9 cellular contexts compared by ENCODE assay signal in genomic region chr1:154325583-154326545, GRCh38. TPM values are rescaled to one million over a fixed set of nuclear protein-coding genes. Genes with fewer than 3 reads are reported as not detected.
DNase-seq lines count a peak whose midpoint lies in the region; ATAC-seq, FAIRE-seq and TF ChIP-seq lines count a peak whose summit lies in the region.
"Had no signal": no experiment of that assay in that cellular context is flagged by ENCODE, and none has a peak within 500 bp of the region (broad histone marks: within the 10 kb centered on the region; RNA-seq: fewer than 3 reads in every experiment).

No MANE protein-coding gene starts in this region.

- no peaks in the 10 kb centered on the region for H4K20me1 ChIP-seq in endothelial cell of umbilical vein (replicated peaks; ENCODE audit: control insufficient read depth, extremely low read depth, insufficient read depth, low read length)

- H3K4me3 Mint-ChIP-seq in activated CD4-positive, alpha-beta T cell treated with anti-CD3 and anti-CD28 coated beads, Interleukin-2, amount 10 ng/mL, durations not matched to agents 24 days and 14 days, result peak overlapping the region; percentile 98
- H3K4me3 Mint-ChIP-seq in WTC11 (peak overlapping the region; percentile 93), memory B cell (peak overlapping the region; percentile 90)
- H3K4me3 Mint-ChIP-seq in stimulated activated naive CD8-positive, alpha-beta T cell treated with anti-CD3 and anti-CD28 coated beads, Interleukin-15, Interleukin-2, amounts not matched to agents 100 ng/mL and 50 ng/mL, for 24 hours, result peak overlapping the region; percentile 95

- H3K79me2 ChIP-seq in endothelial cell of umbilical vein (ENCODE audit: control insufficient read depth, insufficient read depth, low read length), result peaks cover 7% of the 10 kb centered on the region

- ATAC-seq in WTC11, result peak; percentile 46
- ATAC-seq in memory B cell (ENCODE audit: low read depth), result peak; percentile 7
- no peak for ATAC-seq in GM21528 (IDR thresholded peaks at IDR 0.05; ENCODE audit: low FRiP score, unreplicated experiment)

- H3K27me3 Mint-ChIP-seq in activated CD4-positive, alpha-beta T cell treated with anti-CD3 and anti-CD28 coated beads, Interleukin-2, amount 10 ng/mL, durations not matched to agents 24 days and 14 days, result peaks cover 21% of the 10 kb centered on the region
- peaks cover 4% of the 10 kb centered on the region for H3K27me3 Mint-ChIP-seq in WTC11 (ENCODE audit: low read depth)
- peaks cover 6% of the 10 kb centered on the region for H3K27me3 Mint-ChIP-seq in memory B cell
- no peaks in the 10 kb centered on the region for H3K27me3 Mint-ChIP-seq in stimulated activated naive CD8-positive, alpha-beta T cell treated with anti-CD3 and anti-CD28 coated beads, Interleukin-15, Interleukin-2, amounts not matched to agents 100 ng/mL and 50 ng/mL, for 24 hours

- H3K27me3 ChIP-seq in endothelial cell of umbilical vein (ENCODE audit: control insufficient read depth in 2 of 2, insufficient read depth in 2 of 2, low read length in 2 of 2), result peaks cover 0 to 8% of the 10 kb centered on the region in 2 experiments

- H3K36me3 Mint-ChIP-seq in activated CD4-positive, alpha-beta T cell treated with anti-CD3 and anti-CD28 coated beads, Interleukin-2, amount 10 ng/mL, durations not matched to agents 24 days and 14 days (ENCODE audit: low read depth), result peaks cover 9% of the 10 kb centered on the region
- peaks cover 4% of the 10 kb centered on the region; the same call in 1 of the 2 replicates for H3K36me3 Mint-ChIP-seq in WTC11
- peaks cover 2% of the 10 kb centered on the region for H3K36me3 Mint-ChIP-seq in memory B cell
- peaks cover 9% of the 10 kb centered on the region for H3K36me3 Mint-ChIP-seq in stimulated activated naive CD8-positive, alpha-beta T cell treated with anti-CD3 and anti-CD28 coated beads, Interleukin-15, Interleukin-2, amounts not matched to agents 100 ng/mL and 50 ng/mL, for 24 hours (ENCODE audit: low read depth)

- peak overlapping the region; percentile 45 to 88 (median 75) for H3K4me3 ChIP-seq in endothelial cell of umbilical vein (replicated peaks in 1 of 3; ENCODE audit: insufficient read depth in 1 of 3, low read depth in 1 of 3, low read length in 3 of 3)

- peak; percentile 84 for FAIRE-seq in endothelial cell of umbilical vein (lab: Jason Lieb, UNC)

- H3K36me3 ChIP-seq in endothelial cell of umbilical vein (ENCODE audit: control insufficient read depth in 2 of 2, extremely low read depth in 1 of 2, insufficient read depth in 2 of 2, low read length in 2 of 2), result peaks cover 0 to 5% of the 10 kb centered on the region in 2 experiments

- CTCF ChIA-PET in WTC11 (lab: Charles Lee), result interaction anchor here (0.6 to 6.1 kb wide), 24 partner anchors 9 to 243 kb away, joined by 3 to 168 read pairs (median 4); no protein-coding TSS in a partner anchor
- CTCF ChIA-PET in endothelial cell of umbilical vein (lab: Charles Lee), result interaction anchor here (0.6 to 7.8 kb wide), 13 partner anchors 9 to 318 kb away, joined by 3 to 210 read pairs (median 3); no protein-coding TSS in a partner anchor

- H2AFZ ChIP-seq in endothelial cell of umbilical vein (ENCODE audit: low read depth, low read length), result peak overlapping the region; percentile 51

- peak overlapping the region; percentile 92 for H3K27ac Mint-ChIP-seq in activated CD4-positive, alpha-beta T cell treated with anti-CD3 and anti-CD28 coated beads, Interleukin-2, amount 10 ng/mL, durations not matched to agents 24 days and 14 days
- H3K27ac Mint-ChIP-seq in WTC11 (peak overlapping the region; percentile 92), memory B cell (peak overlapping the region; percentile 92)
- H3K27ac Mint-ChIP-seq in stimulated activated naive CD8-positive, alpha-beta T cell treated with anti-CD3 and anti-CD28 coated beads, Interleukin-15, Interleukin-2, amounts not matched to agents 100 ng/mL and 50 ng/mL, for 24 hours, result peak overlapping the region; percentile 88

- intact Hi-C loops in activated CD4-positive, alpha-beta T cell treated with anti-CD3 and anti-CD28 coated beads, Interleukin-2, amount 10 ng/mL, durations not matched to agents 24 days and 14 days (cut with micrococcal nuclease), result loop anchor here (1.0 to 2.0 kb wide), 5 partner anchors 9 to 143 kb away; no protein-coding TSS in a partner anchor
- intact Hi-C loops in endothelial cell of umbilical vein (cut with micrococcal nuclease), result loop anchor here (1.0 to 5.0 kb wide), 6 partner anchors 9 to 233 kb away; partner anchors contain the start of genes HAX1 and UBE2Q1

- POLR2A ChIA-PET in WTC11 (lab: Charles Lee) (interaction anchor here (0.6 to 1.1 kb wide), 3 partner anchors 9 to 216 kb away, joined by 3 to 7 read pairs (median 3); no protein-coding TSS in a partner anchor), endothelial cell of umbilical vein (lab: Charles Lee) (interaction anchor here (1.0 to 1.7 kb wide), 2 partner anchors 9 kb away, joined by 4 read pairs; no protein-coding TSS in a partner anchor)

- H3K4me2 ChIP-seq in endothelial cell of umbilical vein (ENCODE audit: insufficient read depth, low read length), result peak overlapping the region; percentile 73

- peak; percentile 82 for DNase-seq in activated CD4-positive, alpha-beta T cell treated with anti-CD3 and anti-CD28 coated beads, Interleukin-2, amount 10 ng/mL, durations not matched to agents 24 days and 14 days
- no peak for DNase-seq in activated CD4-positive, alpha-beta T cell treated with anti-CD3 and anti-CD28 coated beads for 4 hours
- DNase-seq in WTC11 (ENCODE audit: low spot score), result peak; percentile 77
- DNase-seq in endothelial cell of umbilical vein (ENCODE audit: low read depth, low spot score), result peak; percentile 83
- peak in 1 of 2 donors; percentile 52 for DNase-seq in memory B cell (ENCODE audit: low spot score in 2 of 2)

- H3K9me3 Mint-ChIP-seq in activated CD4-positive, alpha-beta T cell treated with anti-CD3 and anti-CD28 coated beads, Interleukin-2, amount 10 ng/mL, durations not matched to agents 24 days and 14 days, result no peaks in the 10 kb centered on the region
- H3K9me3 Mint-ChIP-seq in WTC11 (no peaks in the 10 kb centered on the region), memory B cell (no peaks in the 10 kb centered on the region)
- H3K9me3 Mint-ChIP-seq in stimulated activated naive CD8-positive, alpha-beta T cell treated with anti-CD3 and anti-CD28 coated beads, Interleukin-15, Interleukin-2, amounts not matched to agents 100 ng/mL and 50 ng/mL, for 24 hours, result no peaks in the 10 kb centered on the region

- peaks cover 22% of the 10 kb centered on the region for H3K4me1 ChIP-seq in endothelial cell of umbilical vein (ENCODE audit: control insufficient read depth, extremely low read depth, insufficient read depth, low read length)

- TF ChIP-seq CTCF in LNCAP (IDR thresholded peaks at IDR 0.05), result 0 out of 2 replicates have a peak, but pooled peaks have one; percentile 11
- TF ChIP-seq CTCF in WTC11 (IDR thresholded peaks at IDR 0.05), result peak; percentile 26; the same call in 1 of the 2 replicates
- peak; percentile 57 to 83 for TF ChIP-seq CTCF in endothelial cell of umbilical vein (IDR thresholded peaks at IDR 0.05; ENCODE audit: extremely low read depth in 1 of 2, insufficient read depth in 1 of 2, low read depth in 1 of 2, low read length in 2 of 2)

- TF ChIP-seq POLR2A in endothelial cell of umbilical vein (IDR thresholded peaks at IDR 0.05; ENCODE audit: low read depth, low read length), result peak; percentile 45

- peak overlapping the region; percentile 65 for H3K9ac ChIP-seq in endothelial cell of umbilical vein (replicated peaks; ENCODE audit: extremely low read depth, insufficient read depth, low read length)

- H3K27ac ChIP-seq in endothelial cell of umbilical vein (ENCODE audit: insufficient read depth, low read depth, low read length), result peak overlapping the region; percentile 52

- dilution Hi-C loops in endothelial cell of umbilical vein (cut with MboI; ENCODE audit: extremely low pct_ligation_motif_present, low sequenced_read_pairs), result no loop called here

- TSS peak; percentile 50 for BruUV-seq in endothelial cell of umbilical vein (replicated peaks; lab: Mats Ljungman, UMichigan)

- no peaks in the 10 kb centered on the region for H3K9me3 ChIP-seq in endothelial cell of umbilical vein (replicated peaks; ENCODE audit: control insufficient read depth, insufficient read depth, low read length)

- no peaks in the 10 kb centered on the region for H3K9me1 ChIP-seq in endothelial cell of umbilical vein (replicated peaks; ENCODE audit: control insufficient read depth, extremely low read depth, insufficient read depth, low read length)

- peaks cover 43% of the 10 kb centered on the region for H3K4me1 Mint-ChIP-seq in activated CD4-positive, alpha-beta T cell treated with anti-CD3 and anti-CD28 coated beads, Interleukin-2, amount 10 ng/mL, durations not matched to agents 24 days and 14 days
- H3K4me1 Mint-ChIP-seq in WTC11 (peaks cover 33% of the 10 kb centered on the region), memory B cell (peaks cover 42% of the 10 kb centered on the region)
- H3K4me1 Mint-ChIP-seq in stimulated activated naive CD8-positive, alpha-beta T cell treated with anti-CD3 and anti-CD28 coated beads, Interleukin-15, Interleukin-2, amounts not matched to agents 100 ng/mL and 50 ng/mL, for 24 hours (ENCODE audit: low read depth), result peaks cover 54% of the 10 kb centered on the region

RNA-seq across cellular contexts. Expression of gene ATP8B2, which starts 0.5 kb away (rescaled TPM):
- total RNA-seq in activated CD4-positive, alpha-beta T cell treated with anti-CD3 and anti-CD28 coated beads, Interleukin-2, amount 10 ng/mL, durations not matched to agents 24 days and 14 days, result 49.4 and 49.6 TPM in 2 replicates
- 38.8 to 50.0 TPM (median 40.8 TPM) in 3 replicates for total RNA-seq in WTC11 (2021)
- total RNA-seq in endothelial cell of umbilical vein, result 60.0 and 64.7 TPM in 2 replicates
- polyA plus RNA-seq in endothelial cell of umbilical vein, result 72.8 and 86.0 TPM in 2 replicates
- polyA plus RNA-seq in endothelial cell of umbilical vein (2011; cell fraction: cytosol; rRNA removed), result 50.3 and 60.3 TPM in 2 replicates
- polyA plus RNA-seq in endothelial cell of umbilical vein (2011; cell fraction: nucleus; rRNA removed), result 71.2 and 108 TPM in 2 replicates
- polyA plus RNA-seq in endothelial cell of umbilical vein (2012), result 27.5 and 27.9 TPM in 2 replicates
- polyA minus RNA-seq in endothelial cell of umbilical vein, result 62.8 and 100.0 TPM in 2 replicates
- polyA minus RNA-seq in endothelial cell of umbilical vein (2011; cell fraction: cytosol; rRNA and poly(A)+ RNA removed), result not detected
- 33.3 and 33.5 TPM in 2 replicates for polyA minus RNA-seq in endothelial cell of umbilical vein (2011; cell fraction: nucleus; rRNA and poly(A)+ RNA removed)

RNA-seq across cellular contexts. Expression of gene AQP10, which starts 5.0 kb away (rescaled TPM):
- not detected in 2 replicates for total RNA-seq in activated CD4-positive, alpha-beta T cell treated with anti-CD3 and anti-CD28 coated beads, Interleukin-2, amount 10 ng/mL, durations not matched to agents 24 days and 14 days
- total RNA-seq in WTC11 (2021) (not detected in 3 replicates), endothelial cell of umbilical vein (not detected in 2 replicates)
- polyA plus RNA-seq in endothelial cell of umbilical vein, result 0.08 TPM in 1 of 2 replicates, not detected in the other
- not detected in 2 replicates for polyA plus RNA-seq in endothelial cell of umbilical vein (2011; cell fraction: cytosol; rRNA removed)
- 0.07 TPM in 1 of 2 replicates, not detected in the other for polyA plus RNA-seq in endothelial cell of umbilical vein (2011; cell fraction: nucleus; rRNA removed)
- polyA plus RNA-seq in endothelial cell of umbilical vein (2012), result not detected in 2 replicates
- 0.49 and 1.0 TPM in 2 replicates for polyA minus RNA-seq in endothelial cell of umbilical vein
- polyA minus RNA-seq in endothelial cell of umbilical vein (2011; cell fraction: cytosol; rRNA and poly(A)+ RNA removed), result not detected
- polyA minus RNA-seq in endothelial cell of umbilical vein (2011; cell fraction: nucleus; rRNA and poly(A)+ RNA removed), result not detected in 2 replicates
- total RNA-seq: subcutaneous adipose tissue had no signal

RNA-seq across cellular contexts. Expression of gene HAX1, which starts 53.4 kb away (rescaled TPM):
- total RNA-seq in activated CD4-positive, alpha-beta T cell treated with anti-CD3 and anti-CD28 coated beads, Interleukin-2, amount 10 ng/mL, durations not matched to agents 24 days and 14 days, result 114 and 118 TPM in 2 replicates
- total RNA-seq in WTC11 (2021) (63.4 to 69.2 TPM (median 65.8 TPM) in 3 replicates), endothelial cell of umbilical vein (69.1 and 78.4 TPM in 2 replicates)
- polyA plus RNA-seq in endothelial cell of umbilical vein, result 95.3 and 101 TPM in 2 replicates
- 103 and 114 TPM in 2 replicates for polyA plus RNA-seq in endothelial cell of umbilical vein (2011; cell fraction: cytosol; rRNA removed)
- polyA plus RNA-seq in endothelial cell of umbilical vein (2011; cell fraction: nucleus; rRNA removed), result 72.9 and 74.7 TPM in 2 replicates
- 69.5 and 92.0 TPM in 2 replicates for polyA plus RNA-seq in endothelial cell of umbilical vein (2012)
- 64.1 and 64.4 TPM in 2 replicates for polyA minus RNA-seq in endothelial cell of umbilical vein
- polyA minus RNA-seq in endothelial cell of umbilical vein (2011; cell fraction: cytosol; rRNA and poly(A)+ RNA removed), result 79.9 TPM
- polyA minus RNA-seq in endothelial cell of umbilical vein (2011; cell fraction: nucleus; rRNA and poly(A)+ RNA removed), result 9.9 and 20.2 TPM in 2 replicates

Comparison
In these comparisons a context has a peak if more than half of its experiments do, and no peak if none do; other contexts are left out.
1. DNase-seq: peak in activated CD4-positive, alpha-beta T cell treated with anti-CD3 and anti-CD28 coated beads, Interleukin-2, amount 10 ng/mL, durations not matched to agents 24 days and 14 days (single experiment), WTC11 (single experiment) and endothelial cell of umbilical vein (single experiment); none in activated CD4-positive, alpha-beta T cell treated with anti-CD3 and anti-CD28 coated beads for 4 hours (0 of 2).
2. CTCF ChIP-seq: peak in every context shown above with its lines; median percentile 70 in endothelial cell of umbilical vein; 26 in WTC11; 11 in LNCAP.
3. Peak in every context shown above with its lines, with median percentiles within 50 percentile points of each other: H3K27ac Mint-ChIP-seq and H3K4me3 Mint-ChIP-seq.